ENCODE assay signal across 10 cellular contexts in the genomic region with DNA sequence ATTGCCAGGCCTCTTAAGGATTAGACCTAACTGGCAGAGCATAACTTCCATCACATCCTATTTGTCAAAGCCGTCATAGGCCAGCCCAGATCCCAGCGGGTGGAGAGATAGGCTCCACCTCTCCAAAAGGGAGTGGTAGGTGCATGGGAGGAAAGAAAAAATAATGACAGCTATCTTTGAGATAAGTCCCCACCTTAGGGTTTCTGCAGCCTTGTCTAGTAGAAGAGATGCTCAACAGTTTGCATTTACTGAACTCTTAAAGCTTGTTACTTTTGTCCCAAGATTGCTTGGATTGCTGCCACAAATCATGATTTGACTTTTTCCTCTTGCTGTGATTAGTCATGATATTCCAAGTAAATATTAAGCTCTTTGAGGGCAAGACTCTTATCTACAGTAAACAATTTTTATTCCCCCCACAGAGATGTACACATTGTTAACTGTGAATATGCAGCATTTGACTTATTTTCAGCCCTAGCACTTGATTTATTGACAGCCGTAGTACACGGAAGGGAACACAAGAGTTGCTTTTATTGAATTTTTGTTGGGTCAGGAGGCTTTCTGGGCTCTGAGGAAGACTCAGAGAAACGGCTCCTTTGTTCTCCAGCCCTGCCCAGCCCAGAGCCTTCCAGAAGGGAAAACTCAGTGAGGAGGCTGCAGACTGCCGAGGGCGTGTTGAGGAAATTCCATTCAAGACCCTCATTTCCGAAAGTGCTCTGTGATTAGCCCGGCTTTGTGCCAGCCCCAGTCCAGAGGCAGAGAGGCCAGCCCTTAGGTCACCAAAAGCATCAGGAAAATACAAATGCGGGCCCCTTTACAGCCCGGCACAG.
DNase-seq lines count a peak whose midpoint lies in the region; ATAC-seq, FAIRE-seq and TF ChIP-seq lines count a peak whose summit lies in the region.
"Had no signal": no experiment of that assay in that cellular context is flagged by ENCODE, and none has a peak within 500 bp of the region (broad histone marks: within the 10 kb centered on the region; RNA-seq: fewer than 3 reads in every experiment).

No MANE protein-coding gene starts in this region.

- H3K27ac ChIP-seq in H1 (ENCODE audit: low read depth, low read length) (no peak overlapping the region), HepG2 (ENCODE audit: extremely low read length, insufficient read depth, low read length) (no peak overlapping the region)

- 82% methylated on average over 11 of the region's 11 CpGs; no CpG with 5 or more reads in 1 of the 2 experiments for WGBS in H1 (ENCODE audit: extremely low coverage in 1 of 2, insufficient coverage in 1 of 2, insufficient read length in 1 of 2, insufficient replicate concordance in 2 of 2, low coverage in 1 of 2, low lambda C conversion rate in 2 of 2, missing lambda C conversion rate in 1 of 2), 2 experiments
- WGBS in HepG2 (ENCODE audit: low lambda C conversion rate), result 15% methylated on average over 11 of the region's 11 CpGs

- intact Hi-C loops in HepG2 (cut with micrococcal nuclease; ENCODE audit: unreplicated experiment), result no loop called here
- intact Hi-C loops in activated naive CD4-positive, alpha-beta T cell treated with anti-CD3 and anti-CD28 coated beads for 36 hours (cut with micrococcal nuclease), result no loop called here

- H2AK5ac ChIP-seq in H1 (ENCODE audit: low read depth, low read length), result 0 out of 2 replicates have a peak overlapping the region, but pooled peaks have one; percentile 66

- no peaks in the 10 kb centered on the region for H4K20me1 ChIP-seq in H1 (replicated peaks in 1 of 2; ENCODE audit: control insufficient read depth in 1 of 2, insufficient read depth in 2 of 2, low read length in 2 of 2)
- no peaks in the 10 kb centered on the region for H4K20me1 ChIP-seq in HepG2 (ENCODE audit: insufficient read depth, low read length)

- POLR2A ChIA-PET in H1 (lab: Charles Lee; ENCODE audit: partially characterized antibody), result interaction anchor here (0.8 to 5.8 kb wide), 7 partner anchors 74 to 107 kb away, joined by 3 to 32 read pairs (median 5); a partner anchor contains a TSS
- POLR2A ChIA-PET in HepG2 (lab: Yijun Ruan, JAX), result no interaction called here

- H2BK20ac ChIP-seq in H1 (ENCODE audit: low read length), result no peak overlapping the region

- H2BK12ac ChIP-seq in H1 (ENCODE audit: low read depth, low read length), result no peak overlapping the region; the same call in 1 of the 2 replicates

- H3K9me3 ChIP-seq in H1 (ENCODE audit: insufficient read depth in 2 of 2, low read depth in 1 of 2, low read length in 1 of 2) (no peaks in the 10 kb centered on the region), HepG2 (ENCODE audit: low read length) (no peaks in the 10 kb centered on the region)

- no peaks in the 10 kb centered on the region for H3K23me2 ChIP-seq in H1 (ENCODE audit: low read depth, low read length)

- H3K4me2 ChIP-seq in H1 (ENCODE audit: insufficient read depth in 1 of 2, low read depth in 2 of 2, low read length in 2 of 2) (no peak overlapping the region), HepG2 (ENCODE audit: low read depth, low read length) (no peak overlapping the region)

- H3K36me3 ChIP-seq in H1 (ENCODE audit: control insufficient read depth in 2 of 4, insufficient read depth in 4 of 4, low read length in 3 of 4), result no peaks in the 10 kb centered on the region
- H3K36me3 ChIP-seq in HepG2 (replicated peaks in 1 of 2; ENCODE audit: control insufficient read depth in 1 of 2, insufficient read depth in 2 of 2, low read length in 2 of 2), result no peaks in the 10 kb centered on the region

- in situ Hi-C loops in HepG2 (cut with HindIII; ENCODE audit: extremely low pct_ligation_motif_present, low pct_unique_long_range_greater_than_20kb), result loop anchor here (10.0 kb wide), 1 partner anchor 266 kb away; no protein-coding TSS in a partner anchor

- no peaks in the 10 kb centered on the region for H3K79me2 ChIP-seq in H1 (ENCODE audit: control insufficient read depth in 1 of 2, insufficient read depth in 2 of 2, low read length in 2 of 2)
- no peaks in the 10 kb centered on the region for H3K79me2 ChIP-seq in HepG2 (ENCODE audit: insufficient read depth, low read length)

- H4K5ac ChIP-seq in H1 (ENCODE audit: insufficient read length, low read depth, low read length), result no peak overlapping the region

- 0 out of 2 replicates have a peak overlapping the region, but pooled peaks have one; percentile 6 for H2BK5ac ChIP-seq in H1 (ENCODE audit: low read depth, low read length)

- H3K9ac ChIP-seq in H1 (replicated peaks in 1 of 4; ENCODE audit: extremely low read depth in 1 of 4, low read depth in 3 of 4, low read length in 3 of 4) (no peak overlapping the region), HepG2 (ENCODE audit: insufficient read depth, low read depth, low read length) (no peak overlapping the region)

- CTCF ChIA-PET in H1 (lab: Charles Lee; ENCODE audit: partially characterized antibody), result interaction anchor here (0.9 to 1.7 kb wide), 4 partner anchors 8 to 266 kb away, joined by 3 to 6 read pairs (median 4); no protein-coding TSS in a partner anchor
- CTCF ChIA-PET in HepG2 (lab: Yijun Ruan, JAX; ENCODE audit: low intra/inter-chr PET ratio, low total read pairs), result no interaction called here
- CTCF ChIA-PET in activated naive CD4-positive, alpha-beta T cell treated with anti-CD3 and anti-CD28 coated beads for 36 hours (lab: Charles Lee), result no interaction called here

- BruUV-seq in HepG2 (replicated peaks; lab: Mats Ljungman, UMichigan), result no TSS peak

- no peaks in the 10 kb centered on the region for H3K4me1 Mint-ChIP-seq in activated naive CD4-positive, alpha-beta T cell treated with anti-CD3 and anti-CD28 coated beads for 36 hours (ENCODE audit: low read depth)

- TF ChIP-seq RAD21 in Ishikawa (IDR thresholded peaks at IDR 0.05; ENCODE audit: low read depth) (no peak), H1 (IDR thresholded peaks at IDR 0.05 in 1 of 2, conservative IDR thresholded peaks at IDR 0.05 in 1 of 2; ENCODE audit: low read depth in 2 of 2, low read length in 2 of 2) (no peak), HepG2 (CRISPR knock-in tag; IDR thresholded peaks at IDR 0.05) (no peak)

- no peak overlapping the region for H3K27ac Mint-ChIP-seq in activated naive CD4-positive, alpha-beta T cell treated with anti-CD3 and anti-CD28 coated beads for 36 hours

- H4K8ac ChIP-seq in H1 (ENCODE audit: extremely low read depth, insufficient read depth, low read length), result no peak overlapping the region; the same call in 1 of the 2 replicates

- peak overlapping the region; percentile 51 for H3K18ac ChIP-seq in H1 (ENCODE audit: extremely low read depth, low read length)

- no peak overlapping the region for H3K56ac ChIP-seq in H1 (replicated peaks; ENCODE audit: insufficient read length, low read depth, low read length)

- no peak overlapping the region for H3K14ac ChIP-seq in H1 (ENCODE audit: insufficient read length)

- H2BK15ac ChIP-seq in H1 (ENCODE audit: low read length), result no peak overlapping the region; the same call in 1 of the 2 replicates

- H3K23ac ChIP-seq in H1 (ENCODE audit: insufficient read length), result no peak overlapping the region

- no peak for TF ChIP-seq POLR2A in H1 (IDR thresholded peaks at IDR 0.05; ENCODE audit: control extremely low read depth in 1 of 2, low read depth in 2 of 2, low read length in 2 of 2)
- TF ChIP-seq POLR2A in HepG2 (IDR thresholded peaks at IDR 0.05; ENCODE audit: insufficient read depth in 1 of 2, low read depth in 2 of 2, low read length in 2 of 2), result no peak
- TF ChIP-seq POLR2A in H54 (IDR thresholded peaks at IDR 0.05; ENCODE audit: low read depth, low read length), result no peak

- H3K4me3 Mint-ChIP-seq in activated naive CD4-positive, alpha-beta T cell treated with anti-CD3 and anti-CD28 coated beads for 36 hours, result no peak overlapping the region

- TF ChIP-seq EP300 in Ishikawa (IDR thresholded peaks at IDR 0.05; ENCODE audit: borderline replicate concordance), result no peak
- TF ChIP-seq EP300 in H1 (IDR thresholded peaks at IDR 0.05; ENCODE audit: borderline replicate concordance in 1 of 2, low read depth in 2 of 2, low read length in 2 of 2), result no peak
- no peak for TF ChIP-seq EP300 in HepG2 (IDR thresholded peaks at IDR 0.05; ENCODE audit: low read depth in 2 of 2, low read length in 2 of 2)
- TF ChIP-seq EP300 in HepG2 (CRISPR knock-in tag; IDR thresholded peaks at IDR 0.05; ENCODE audit: borderline replicate concordance), result no peak

- H2AFZ ChIP-seq in H1 (ENCODE audit: low read length), result no peak overlapping the region
- no peak overlapping the region for H2AFZ ChIP-seq in HepG2 (ENCODE audit: low read length)

- H3K79me1 ChIP-seq in H1 (ENCODE audit: low read depth, low read length), result no peaks in the 10 kb centered on the region

- no peak overlapping the region for H4K91ac ChIP-seq in H1 (replicated peaks; ENCODE audit: insufficient read length, low read length)

- H3K4me3 ChIP-seq in H1 (ENCODE audit: extremely low read depth in 1 of 4, insufficient read depth in 2 of 4, low read depth in 3 of 4, low read length in 4 of 4), result no peak overlapping the region
- no peak overlapping the region for H3K4me3 ChIP-seq in HepG2 (replicated peaks in 1 of 3; ENCODE audit: insufficient read depth in 1 of 3, low read depth in 2 of 3, low read length in 3 of 3)

- no peaks in the 10 kb centered on the region for H3K36me3 Mint-ChIP-seq in activated naive CD4-positive, alpha-beta T cell treated with anti-CD3 and anti-CD28 coated beads for 36 hours (ENCODE audit: low read depth)

- H3K9me3 Mint-ChIP-seq in activated naive CD4-positive, alpha-beta T cell treated with anti-CD3 and anti-CD28 coated beads for 36 hours, result no peaks in the 10 kb centered on the region

- H3K27me3 ChIP-seq in H1 (replicated peaks in 1 of 4; ENCODE audit: control insufficient read depth in 3 of 4, extremely low read depth in 1 of 4, insufficient read depth in 3 of 4, low read length in 3 of 4) (no peaks in the 10 kb centered on the region), HepG2 (ENCODE audit: control insufficient read depth in 1 of 2, insufficient read depth in 2 of 2, low read length in 2 of 2) (peaks cover 1 to 31% of the 10 kb centered on the region in 2 experiments; a peak in 2 of 5 replicates)

- H3K27me3 Mint-ChIP-seq in activated naive CD4-positive, alpha-beta T cell treated with anti-CD3 and anti-CD28 coated beads for 36 hours (ENCODE audit: low read depth), result peaks cover 14% of the 10 kb centered on the region

- DNase-seq in H1 (ENCODE audit: low read depth in 1 of 2, low spot score in 2 of 2) (no peak), HepG2 (ENCODE audit: low spot score) (peak; percentile 15), superior temporal gyrus (ENCODE audit: extremely low spot score) (peak; percentile 80), NCI-H748 (lab: John Stamatoyannopoulos, UW; ENCODE audit: unreplicated experiment) (no peak), H54 (ENCODE audit: insufficient read length, low spot score) (no peak), D341Med (ENCODE audit: low spot score) (no peak)
- no peak for DNase-seq in activated naive CD4-positive, alpha-beta T cell treated with anti-CD3 and anti-CD28 coated beads for 36 hours
- DNase-seq: activated gamma-delta T cell had no signal

- no peak overlapping the region for H3K4ac ChIP-seq in H1 (replicated peaks; ENCODE audit: insufficient read length, low read depth, low read length)

- peaks cover 4 to 16% (median 12%) of the 10 kb centered on the region in 4 experiments for H3K4me1 ChIP-seq in H1 (replicated peaks in 1 of 4; ENCODE audit: control insufficient read depth in 3 of 4, insufficient read depth in 4 of 4, low read length in 3 of 4)
- peaks cover 13% of the 10 kb centered on the region; the same call in 1 of the 2 replicates for H3K4me1 ChIP-seq in HepG2 (ENCODE audit: insufficient read depth, low read length)

- ATAC-seq in HepG2, result no peak

- TF ChIP-seq CTCF in H1 (IDR thresholded peaks at IDR 0.05; ENCODE audit: control extremely low read depth in 1 of 3, insufficient read depth in 1 of 3, low read depth in 1 of 3, low read length in 3 of 3), result no peak
- TF ChIP-seq CTCF in HepG2 (CRISPR knock-in tag; IDR thresholded peaks at IDR 0.05), result no peak

- H2BK120ac ChIP-seq in H1 (replicated peaks; ENCODE audit: low read depth, low read length), result no peak overlapping the region

- FAIRE-seq in H1 (lab: Jason Lieb, UNC) (no peak), HepG2 (lab: Jason Lieb, UNC) (no peak), H54 (lab: Jason Lieb, UNC) (no peak)
- FAIRE-seq: GM12891 had no signal

Comparison
In these comparisons a context has a peak if more than half of its experiments do, and no peak if none do; other contexts are left out.
1. DNase-seq: peak in HepG2 (single experiment) and superior temporal gyrus (single experiment); none in H1 (0 of 2), NCI-H748 (single experiment), activated naive CD4-positive, alpha-beta T cell treated with anti-CD3 and anti-CD28 coated beads for 36 hours (single experiment), H54 (single experiment) and D341Med (single experiment).